In the genomic region with DNA sequence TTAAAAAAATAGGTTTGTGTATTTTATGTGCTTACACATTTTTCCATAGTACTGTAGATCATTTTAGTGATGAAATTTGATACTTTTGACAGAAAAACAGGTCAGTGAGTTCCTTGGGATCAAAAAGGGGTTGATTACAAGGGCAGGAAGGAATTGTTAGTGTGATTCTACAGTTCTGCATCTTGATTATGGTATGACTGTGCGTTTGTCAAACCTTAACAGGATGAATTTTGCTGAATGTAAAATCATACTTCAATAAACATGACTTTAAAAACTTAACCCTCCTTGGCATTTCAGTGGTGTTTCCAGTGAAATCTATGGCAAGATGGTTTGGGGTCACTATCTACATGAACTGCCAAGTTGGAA, we compare ENCODE assay signal across 1 cellular context.
A peak's percentile ranks its signal among the peaks of the same experiment; 100 is the strongest.
TF ChIP-seq lines count a peak whose summit lies in the region.

No MANE protein-coding gene starts in this region.

TF ChIP-seq in HepG2, 621 proteins besides CTCF, POLR2A, EP300 and RAD21:
- TF ChIP-seq, protein P1, sequence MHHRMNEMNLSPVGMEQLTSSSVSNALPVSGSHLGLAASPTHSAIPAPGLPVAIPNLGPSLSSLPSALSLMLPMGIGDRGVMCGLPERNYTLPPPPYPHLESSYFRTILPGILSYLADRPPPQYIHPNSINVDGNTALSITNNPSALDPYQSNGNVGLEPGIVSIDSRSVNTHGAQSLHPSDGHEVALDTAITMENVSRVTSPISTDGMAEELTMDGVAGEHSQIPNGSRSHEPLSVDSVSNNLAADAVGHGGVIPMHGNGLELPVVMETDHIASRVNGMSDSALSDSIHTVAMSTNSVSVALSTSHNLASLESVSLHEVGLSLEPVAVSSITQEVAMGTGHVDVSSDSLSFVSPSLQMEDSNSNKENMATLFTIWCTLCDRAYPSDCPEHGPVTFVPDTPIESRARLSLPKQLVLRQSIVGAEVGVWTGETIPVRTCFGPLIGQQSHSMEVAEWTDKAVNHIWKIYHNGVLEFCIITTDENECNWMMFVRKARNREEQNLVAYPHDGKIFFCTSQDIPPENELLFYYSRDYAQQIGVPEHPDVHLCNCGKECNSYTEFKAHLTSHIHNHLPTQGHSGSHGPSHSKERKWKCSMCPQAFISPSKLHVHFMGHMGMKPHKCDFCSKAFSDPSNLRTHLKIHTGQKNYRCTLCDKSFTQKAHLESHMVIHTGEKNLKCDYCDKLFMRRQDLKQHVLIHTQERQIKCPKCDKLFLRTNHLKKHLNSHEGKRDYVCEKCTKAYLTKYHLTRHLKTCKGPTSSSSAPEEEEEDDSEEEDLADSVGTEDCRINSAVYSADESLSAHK (CRISPR knock-in tag; IDR thresholded peaks at IDR 0.05; ENCODE audit: borderline replicate concordance): no peak
- TF ChIP-seq ZNF768 (CRISPR knock-in tag; IDR thresholded peaks at IDR 0.05) (no peak), RBFOX2 (IDR thresholded peaks at IDR 0.05; ENCODE audit: low read depth, low read length) (0 out of 2 replicates have a peak, but pooled peaks have one; percentile 2)
